ENCODE assay signal across 8 cellular contexts in the genomic region with DNA sequence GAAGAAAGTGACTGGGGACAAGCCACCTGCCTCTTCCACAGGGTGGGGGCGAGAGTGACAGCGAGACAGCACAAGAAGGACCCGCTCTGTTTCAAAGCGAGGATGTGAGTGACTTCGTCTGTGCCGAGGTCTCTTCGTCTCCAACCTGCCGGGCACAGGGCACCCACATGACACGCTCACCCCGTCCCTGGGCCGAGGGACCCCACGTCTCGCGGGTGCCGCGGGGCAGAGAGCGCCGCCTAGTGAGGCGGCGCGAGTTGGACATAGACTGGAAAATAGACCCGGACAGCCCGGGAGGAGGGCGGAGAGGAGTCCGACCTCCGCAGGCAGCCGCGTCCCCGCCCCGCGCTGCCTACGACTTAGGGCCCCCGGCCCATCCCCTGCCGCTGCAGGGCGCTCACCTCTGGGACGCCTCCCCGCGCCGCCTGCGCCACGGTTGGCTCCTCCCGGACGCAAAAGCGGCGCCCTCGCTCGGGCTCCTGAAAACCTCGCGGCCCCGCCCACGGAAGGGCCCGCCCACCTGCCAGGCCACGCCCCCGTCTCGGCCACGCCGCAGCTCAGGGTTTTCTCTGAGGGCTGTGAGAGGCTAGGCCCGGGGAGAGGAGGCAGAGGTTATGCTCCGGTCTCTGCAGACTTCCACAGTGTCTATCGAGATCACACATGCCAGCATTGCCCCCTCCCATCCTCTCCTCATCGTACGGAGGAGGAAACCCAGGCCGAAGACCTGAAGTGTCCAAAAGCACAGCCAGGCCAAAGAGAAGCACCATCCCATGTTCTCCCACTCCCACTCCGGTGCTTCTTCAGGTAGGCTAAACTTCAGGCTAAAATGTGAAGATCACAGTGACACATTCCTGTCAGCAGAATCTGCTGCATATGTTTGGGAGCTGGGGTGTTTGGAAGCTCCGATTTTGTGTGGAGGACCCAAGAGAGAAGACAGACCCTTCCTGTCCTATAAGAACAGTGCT. TPM values are rescaled to one million over a fixed set of nuclear protein-coding genes. Genes with fewer than 3 reads are reported as not detected.
DNase-seq lines count a peak whose midpoint lies in the region; ATAC-seq and TF ChIP-seq lines count a peak whose summit lies in the region.

A gene with protein sequence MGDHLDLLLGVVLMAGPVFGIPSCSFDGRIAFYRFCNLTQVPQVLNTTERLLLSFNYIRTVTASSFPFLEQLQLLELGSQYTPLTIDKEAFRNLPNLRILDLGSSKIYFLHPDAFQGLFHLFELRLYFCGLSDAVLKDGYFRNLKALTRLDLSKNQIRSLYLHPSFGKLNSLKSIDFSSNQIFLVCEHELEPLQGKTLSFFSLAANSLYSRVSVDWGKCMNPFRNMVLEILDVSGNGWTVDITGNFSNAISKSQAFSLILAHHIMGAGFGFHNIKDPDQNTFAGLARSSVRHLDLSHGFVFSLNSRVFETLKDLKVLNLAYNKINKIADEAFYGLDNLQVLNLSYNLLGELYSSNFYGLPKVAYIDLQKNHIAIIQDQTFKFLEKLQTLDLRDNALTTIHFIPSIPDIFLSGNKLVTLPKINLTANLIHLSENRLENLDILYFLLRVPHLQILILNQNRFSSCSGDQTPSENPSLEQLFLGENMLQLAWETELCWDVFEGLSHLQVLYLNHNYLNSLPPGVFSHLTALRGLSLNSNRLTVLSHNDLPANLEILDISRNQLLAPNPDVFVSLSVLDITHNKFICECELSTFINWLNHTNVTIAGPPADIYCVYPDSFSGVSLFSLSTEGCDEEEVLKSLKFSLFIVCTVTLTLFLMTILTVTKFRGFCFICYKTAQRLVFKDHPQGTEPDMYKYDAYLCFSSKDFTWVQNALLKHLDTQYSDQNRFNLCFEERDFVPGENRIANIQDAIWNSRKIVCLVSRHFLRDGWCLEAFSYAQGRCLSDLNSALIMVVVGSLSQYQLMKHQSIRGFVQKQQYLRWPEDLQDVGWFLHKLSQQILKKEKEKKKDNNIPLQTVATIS (minus strand): TSS at position 454 of the 965 bp plus-strand sequence. CDS start 30,217 bp downstream, outside the sequence.

- no TSS peak for BruUV-seq in Caco-2 (replicated peaks; lab: Mats Ljungman, UMichigan)

- H3K4me1 Mint-ChIP-seq in Caco-2 (ENCODE audit: low read depth, unreplicated experiment) = peaks cover 12% of the 10 kb centered on the region

- H3K9ac ChIP-seq in HUES48 (ENCODE audit: low read depth, low read length) (no peak within 1 kb of the TSS), OCI-LY1 (ENCODE audit: low read length) (peak within 1 kb of the TSS; percentile 21; the same call in 1 of the 2 replicates)

- H3K9me3 ChIP-seq in Caco-2 (no peaks in the 10 kb centered on the region), HUES48 (ENCODE audit: control insufficient read depth, insufficient read depth, low read length) (no peaks in the 10 kb centered on the region), OCI-LY1 (ENCODE audit: low read length) (no peaks in the 10 kb centered on the region), esophagus (ENCODE audit: control insufficient read depth in 2 of 2, insufficient read depth in 1 of 2, low read depth in 1 of 2, low read length in 1 of 2) (no peaks in the 10 kb centered on the region)

- peak; percentile 94 for ATAC-seq in GM21381 (IDR thresholded peaks at IDR 0.05; ENCODE audit: unreplicated experiment)

- H3K9me2 ChIP-seq in OCI-LY1 (ENCODE audit: low read depth, low read length) = no peaks in the 10 kb centered on the region

- no peaks in the 10 kb centered on the region for H3K79me2 ChIP-seq in OCI-LY1 (ENCODE audit: insufficient read depth, low read length)

- WGBS in esophagus, 2 donors = 6% methylated on average over 54 to 65 of the region's 65 CpGs

- H3K27ac Mint-ChIP-seq in Caco-2 (ENCODE audit: unreplicated experiment) = peak within 1 kb of the TSS; percentile 23

- H3K27ac ChIP-seq in HUES48 (ENCODE audit: low read depth, low read length) (no peak within 1 kb of the TSS), OCI-LY1 (ENCODE audit: low read depth, low read length, poor library complexity, severe bottlenecking) (no peak within 1 kb of the TSS), esophagus (ENCODE audit: low read depth in 2 of 2, low read length in 1 of 2) (peak within 1 kb of the TSS; percentile 79 to 93)

- POLR2A ChIA-PET in Caco-2 (lab: Charles Lee) = interaction anchor here (0.6 kb wide), 1 partner anchor 1736 kb away, joined by 4 read pairs; no protein-coding TSS in a partner anchor

- H3K36me3 ChIP-seq in Caco-2 (ENCODE audit: control insufficient read depth, insufficient read depth, low read length) = no peaks in the 10 kb centered on the region
- H3K36me3 ChIP-seq in HUES48 (ENCODE audit: control insufficient read depth, insufficient read depth, low read length) = no peaks in the 10 kb centered on the region
- H3K36me3 ChIP-seq in OCI-LY1 (ENCODE audit: insufficient read depth, low read length) = no peaks in the 10 kb centered on the region
- no peaks in the 10 kb centered on the region for H3K36me3 ChIP-seq in esophagus (ENCODE audit: control insufficient read depth in 2 of 2, insufficient read depth in 2 of 2, low read length in 1 of 2)

- no peaks in the 10 kb centered on the region for H3K9me3 Mint-ChIP-seq in Caco-2 (ENCODE audit: unreplicated experiment)

- peak within 1 kb of the TSS; percentile 56 for H3K4me2 ChIP-seq in OCI-LY1 (ENCODE audit: low read length)

- H3K36me3 Mint-ChIP-seq in Caco-2 (ENCODE audit: insufficient read depth, unreplicated experiment) = no peaks in the 10 kb centered on the region

- H3K4me1 ChIP-seq in Caco-2 (peaks cover 16% of the 10 kb centered on the region), HUES48 (ENCODE audit: control insufficient read depth, insufficient read depth, low read length) (peaks cover 11% of the 10 kb centered on the region), OCI-LY1 (ENCODE audit: insufficient read depth, low read length, severe bottlenecking) (no peaks in the 10 kb centered on the region), esophagus (ENCODE audit: control insufficient read depth in 2 of 2, insufficient read depth in 2 of 2, low read length in 1 of 2) (peaks cover 3 to 24% of the 10 kb centered on the region in 2 donors)

- H3K4me3 ChIP-seq in Caco-2 (ENCODE audit: low read depth, low read length) (peak within 1 kb of the TSS; percentile 51), HUES48 (ENCODE audit: low read depth, low read length) (peak within 1 kb of the TSS; percentile 63), OCI-LY1 (ENCODE audit: low read depth, low read length, poor library complexity, severe bottlenecking) (peak within 1 kb of the TSS; percentile 55), esophagus (ENCODE audit: low read depth in 1 of 2, low read length in 2 of 2) (peak within 1 kb of the TSS; percentile 60 to 63)

- DNase-seq in Caco-2 = peak; percentile 91 to 93
- peak; percentile 90 for DNase-seq in activated T-cell treated with anti-CD3 and anti-CD28 coated beads for 4 hours
- DNase-seq in myocyte (ENCODE audit: low read depth) = peak; percentile 58
- DNase-seq in stimulated activated CD8-positive, alpha-beta memory T cell treated with anti-CD3 and anti-CD28 coated beads, Interleukin-7, amount 100 ng/mL, for 4 hours (ENCODE audit: low read depth in 2 of 2) = peak; percentile 76 to 82

- H3F3A ChIP-seq in OCI-LY1 (ENCODE audit: insufficient read depth, low read length) = no peaks in the 10 kb centered on the region

- TF ChIP-seq CTCF in Caco-2 (IDR thresholded peaks at IDR 0.05; ENCODE audit: insufficient read depth in 1 of 2, low read depth in 1 of 2, low read length in 1 of 2, severe bottlenecking in 1 of 2, unreplicated experiment in 1 of 2) (peak; percentile 77 to 85), OCI-LY1 (IDR thresholded peaks at IDR 0.05; ENCODE audit: low read length) (peak; percentile 44)

- H3K27me3 ChIP-seq in Caco-2 (replicated peaks; ENCODE audit: control insufficient read depth, insufficient read depth, low read length) (no peaks in the 10 kb centered on the region), HUES48 (ENCODE audit: control insufficient read depth, insufficient read depth, low read length) (peaks cover 29% of the 10 kb centered on the region), OCI-LY1 (ENCODE audit: insufficient read depth, low read length) (peaks cover 10% of the 10 kb centered on the region), esophagus (ENCODE audit: control insufficient read depth in 1 of 2, insufficient read depth in 2 of 2, low read length in 2 of 2) (no peaks in the 10 kb centered on the region)

- no peak within 1 kb of the TSS for H2AFZ ChIP-seq in OCI-LY1 (ENCODE audit: low read length)

- H4K20me1 ChIP-seq in OCI-LY1 (ENCODE audit: insufficient read depth, low read length) = no peaks in the 10 kb centered on the region

- peak within 1 kb of the TSS; percentile 70 for H3K4me3 Mint-ChIP-seq in Caco-2 (ENCODE audit: unreplicated experiment)

- intact Hi-C loops in Caco-2 (cut with micrococcal nuclease; ENCODE audit: unreplicated experiment) = loop anchor here (1.0 kb wide), 1 partner anchor 53 kb away; no protein-coding TSS in a partner anchor

- no peaks in the 10 kb centered on the region for H3K27me3 Mint-ChIP-seq in Caco-2 (ENCODE audit: insufficient read depth, unreplicated experiment)

- CTCF ChIA-PET in Caco-2 (lab: Charles Lee) = interaction anchor here (0.6 to 2.6 kb wide), 4 partner anchors 9 to 407 kb away, joined by 4 to 20 read pairs (median 6); no protein-coding TSS in a partner anchor

RNA-seq across cellular contexts. Expression of the gene that starts here (rescaled TPM):
- total RNA-seq in Caco-2 (2022) (1.8 TPM in 2 replicates), myocyte (0.75 and 2.3 TPM in 2 replicates)
- 1 to 10 TPM; 3.5 to 4.7 TPM for polyA plus RNA-seq in esophagus
- 0.26 TPM for polyA plus RNA-seq in myocyte (2012)

Comparison
In these comparisons a context has a peak if more than half of its experiments do, and no peak if none do; other contexts are left out.
1. H3K27ac ChIP-seq: peak in esophagus (2 of 2); none in HUES48 (single experiment) and OCI-LY1 (single experiment).
2. Peak in every context shown above with its lines, with median percentiles within 50 percentile points of each other: DNase-seq and H3K4me3 ChIP-seq.